In genomic region chr5:141725909-141726308, GRCh38 we compare ENCODE assay signal across 18 cellular contexts.
"Had no signal": no experiment of that assay in that cellular context is flagged by ENCODE, and none has a peak within 500 bp of the region (broad histone marks: within the 10 kb centered on the region; RNA-seq: fewer than 3 reads in every experiment).

No MANE protein-coding gene starts in this region.

- H3K4me1 ChIP-seq: tibial nerve, vagina had no signal

- H3K27ac Mint-ChIP-seq: activated CD4-positive, alpha-beta memory T cell treated with anti-CD3 and anti-CD28 coated beads, Interleukin-2, amount 10 ng/mL, durations not matched to agents 7 days and 5 days; activated CD4-positive, alpha-beta T cell treated with anti-CD3 and anti-CD28 coated beads for 36 hours; activated naive CD4-positive, alpha-beta T cell treated with anti-CD3 and anti-CD28 coated beads, Interleukin-2, amount 50 U/mL, for 24 hours; naive B cell had no signal

- H3K4me3 ChIP-seq: coronary artery, lung, ovary, skin epidermis, tibial nerve, vagina had no signal

- H3K4me3 Mint-ChIP-seq: activated CD4-positive, alpha-beta memory T cell treated with anti-CD3 and anti-CD28 coated beads, Interleukin-2, amount 10 ng/mL, durations not matched to agents 7 days and 5 days; activated CD4-positive, alpha-beta T cell treated with anti-CD3 and anti-CD28 coated beads for 36 hours; activated naive CD4-positive, alpha-beta T cell treated with anti-CD3 and anti-CD28 coated beads, Interleukin-2, amount 50 U/mL, for 24 hours; activated T-cell treated with anti-CD3 and anti-CD28 coated beads, Interleukin-2, amount 50 U/mL, for 4 hours had no signal

- DNase-seq: activated CD4-positive, alpha-beta memory T cell treated with anti-CD3 and anti-CD28 coated beads, Interleukin-2, amount 10 ng/mL, durations not matched to agents 7 days and 5 days; activated CD4-positive, alpha-beta T cell treated with anti-CD3 and anti-CD28 coated beads for 36 hours; activated effector memory CD4-positive, alpha-beta T cell treated with Interleukin-2 at 50 U/mL for 16 hours; activated T-cell treated with anti-CD3 and anti-CD28 coated beads, Interleukin-2, amount 50 U/mL, for 4 hours; central memory CD4-positive, alpha-beta T cell; effector CD8-positive, alpha-beta T cell; naive B cell; ovary; stimulated activated CD4-positive, alpha-beta T cell treated with anti-CD3 and anti-CD28 coated beads, Interleukin-4, amount 100 ng/mL, for 24 hours; stimulated activated naive CD4-positive, alpha-beta T cell; substantia nigra; T-helper 2 cell had no signal

- H3K9me3 Mint-ChIP-seq: activated CD4-positive, alpha-beta memory T cell treated with anti-CD3 and anti-CD28 coated beads, Interleukin-2, amount 10 ng/mL, durations not matched to agents 7 days and 5 days; activated naive CD4-positive, alpha-beta T cell treated with anti-CD3 and anti-CD28 coated beads, Interleukin-2, amount 50 U/mL, for 24 hours; activated T-cell treated with anti-CD3 and anti-CD28 coated beads, Interleukin-2, amount 50 U/mL, for 4 hours had no signal

- H3K27me3 ChIP-seq: ovary, tibial nerve, vagina had no signal

- H3K4me1 Mint-ChIP-seq: activated CD4-positive, alpha-beta memory T cell treated with anti-CD3 and anti-CD28 coated beads, Interleukin-2, amount 10 ng/mL, durations not matched to agents 7 days and 5 days; activated CD4-positive, alpha-beta T cell treated with anti-CD3 and anti-CD28 coated beads for 36 hours; activated naive CD4-positive, alpha-beta T cell treated with anti-CD3 and anti-CD28 coated beads, Interleukin-2, amount 50 U/mL, for 24 hours; naive B cell had no signal

- H3K27me3 Mint-ChIP-seq: activated CD4-positive, alpha-beta T cell treated with anti-CD3 and anti-CD28 coated beads for 36 hours; activated naive CD4-positive, alpha-beta T cell treated with anti-CD3 and anti-CD28 coated beads, Interleukin-2, amount 50 U/mL, for 24 hours had no signal

- ATAC-seq: activated CD4-positive, alpha-beta T cell treated with anti-CD3 and anti-CD28 coated beads for 36 hours; activated T-cell treated with anti-CD3 and anti-CD28 coated beads, Interleukin-2, amount 50 U/mL, for 4 hours had no signal

- H3K36me3 ChIP-seq: ovary, tibial nerve, vagina had no signal

- H3K27ac ChIP-seq: coronary artery, ovary, skin epidermis, tibial nerve, vagina had no signal

- H3K36me3 Mint-ChIP-seq: naive B cell had no signal

- H3K9me3 ChIP-seq: ovary, tibial nerve, vagina had no signal
